Comparison of ENCODE assay signal across 25 cellular contexts in the genomic region with DNA sequence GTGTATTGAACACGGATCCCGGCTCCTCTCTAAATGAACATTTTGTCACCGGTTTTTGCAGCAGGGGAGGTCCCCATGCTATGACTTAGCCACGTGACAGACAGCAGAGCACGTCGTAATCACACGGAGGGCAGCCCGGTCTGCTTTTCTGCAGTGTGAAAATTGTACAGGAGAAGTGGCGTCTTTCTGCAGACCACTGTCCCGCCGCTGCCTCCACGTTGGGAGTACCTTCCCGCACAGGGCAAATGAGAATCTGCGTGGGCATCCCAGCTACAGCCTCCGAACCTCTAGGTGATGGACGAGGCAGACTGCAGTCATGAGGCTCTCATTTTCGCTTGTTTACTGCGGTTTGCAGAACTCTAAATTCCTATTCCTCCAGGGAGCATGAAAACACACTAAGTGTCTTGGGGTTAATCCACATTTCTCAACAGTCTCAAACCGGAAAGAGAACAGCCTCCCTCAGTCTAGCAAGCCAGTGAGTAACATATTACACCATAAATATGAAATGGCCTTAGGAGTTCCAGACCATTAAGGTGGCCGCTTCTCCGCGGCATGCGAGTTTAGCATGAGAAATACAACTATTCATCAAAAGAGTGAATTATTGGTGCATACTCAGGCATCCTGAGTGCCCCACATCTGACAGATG.
"Had no signal": no experiment of that assay in that cellular context is flagged by ENCODE, and none has a peak within 500 bp of the region (broad histone marks: within the 10 kb centered on the region; RNA-seq: fewer than 3 reads in every experiment).

No MANE protein-coding gene starts in this region.

- H3K36me3 ChIP-seq: esophagus muscularis mucosa, gastroesophageal sphincter, left ventricle myocardium inferior, neutrophil, right lobe of liver, stomach, thyroid gland, vagina had no signal

- H3K4me3 ChIP-seq: coronary artery, esophagus muscularis mucosa, gastroesophageal sphincter, left ventricle myocardium inferior, lung, right lobe of liver, smooth muscle cell, stomach, thyroid gland, vagina had no signal

- H3K27me3 Mint-ChIP-seq: memory B cell had no signal

- ATAC-seq: foreskin keratinocyte; gastroesophageal sphincter; natural killer cell; right lobe of liver; stimulated activated effector memory CD8-positive, alpha-beta T cell treated with anti-CD3 and anti-CD28 coated beads, Interleukin-12 subunit alpha, Interleukin-12 subunit beta, amount 100 ng/mL, for 72 hours had no signal

- H3K4me1 ChIP-seq: esophagus muscularis mucosa, foreskin keratinocyte, gastroesophageal sphincter, left ventricle myocardium inferior, parathyroid adenoma, right lobe of liver, stomach, thyroid gland, vagina had no signal

- H3K4me1 Mint-ChIP-seq: immature natural killer cell; memory B cell; natural killer cell; stimulated activated effector memory CD8-positive, alpha-beta T cell treated with anti-CD3 and anti-CD28 coated beads, Interleukin-12 subunit alpha, Interleukin-12 subunit beta, amount 100 ng/mL, for 72 hours had no signal

- H3K4me3 Mint-ChIP-seq: immature natural killer cell; memory B cell; natural killer cell; stimulated activated effector memory CD8-positive, alpha-beta T cell treated with anti-CD3 and anti-CD28 coated beads, Interleukin-12 subunit alpha, Interleukin-12 subunit beta, amount 100 ng/mL, for 72 hours had no signal

- H3K36me3 Mint-ChIP-seq: immature natural killer cell, memory B cell, natural killer cell had no signal

- H3K27ac Mint-ChIP-seq: immature natural killer cell; memory B cell; natural killer cell; progenitor cell of endocrine pancreas; stimulated activated effector memory CD8-positive, alpha-beta T cell treated with anti-CD3 and anti-CD28 coated beads, Interleukin-12 subunit alpha, Interleukin-12 subunit beta, amount 100 ng/mL, for 72 hours had no signal

- H3K9me3 ChIP-seq: esophagus muscularis mucosa, gastroesophageal sphincter, left ventricle myocardium inferior, neutrophil, right lobe of liver, stomach, thyroid gland, vagina had no signal

- DNase-seq: dermis blood vessel endothelial cell; effector memory CD4-positive, alpha-beta T cell; foreskin keratinocyte; hypothalamus; immature natural killer cell; left ventricle myocardium inferior; natural killer cell; stimulated activated CD4-positive, alpha-beta T cell treated with anti-CD3 and anti-CD28 coated beads, Interleukin-2, amount 100 ng/mL, for 24 hours; stimulated activated CD4-positive, alpha-beta T cell treated with anti-CD3 and anti-CD28 coated beads, Interleukin-4, amount 100 ng/mL, for 24 hours; stimulated activated naive CD4-positive, alpha-beta T cell treated with Interleukin-2 at 50 U/mL for 16 hours; stomach; thyroid gland; trophoblast cell had no signal

- H3K27me3 ChIP-seq: foreskin keratinocyte, neutrophil, right lobe of liver, thyroid gland, vagina had no signal

- H3K27ac ChIP-seq: coronary artery, esophagus muscularis mucosa, foreskin keratinocyte, gastroesophageal sphincter, left ventricle myocardium inferior, neutrophil, parathyroid adenoma, right lobe of liver, stomach, thyroid gland, vagina had no signal

- H3K9me3 Mint-ChIP-seq: immature natural killer cell; natural killer cell; stimulated activated effector memory CD8-positive, alpha-beta T cell treated with anti-CD3 and anti-CD28 coated beads, Interleukin-12 subunit alpha, Interleukin-12 subunit beta, amount 100 ng/mL, for 72 hours had no signal
